ENCODE assay signal across 8 cellular contexts in genomic region chr6:142943746-142944125, GRCh38. TPM values are rescaled to one million over a fixed set of nuclear protein-coding genes. Genes with fewer than 3 reads are reported as not detected.
A peak's percentile ranks its signal among the peaks of the same experiment; 100 is the strongest.
DNase-seq lines count a peak whose midpoint lies in the region; ATAC-seq, FAIRE-seq and TF ChIP-seq lines count a peak whose summit lies in the region.

No MANE protein-coding gene starts in this region.

- in situ Hi-C loops in astrocyte of the spinal cord (cut with HindIII; ENCODE audit: low sequenced_read_pairs) = no loop called here

- DNase-seq in astrocyte of the spinal cord (ENCODE audit: low read depth, low spot score) (peak; percentile 47), kidney (peak; percentile 74), kidney glomerular epithelial cell (lab: John Stamatoyannopoulos, UW) (no peak)
- DNase-seq in stimulated activated CD4-positive, alpha-beta T cell treated with anti-CD3 and anti-CD28 coated beads, TNF-alpha, amount 100 ng/mL, for 4 hours (ENCODE audit: low read depth in 3 of 3) = peak; percentile 19 to 35 (median 25)

- H3K4me1 ChIP-seq in kidney (ENCODE audit: control insufficient read depth in 1 of 2, insufficient read depth in 1 of 2, low read depth in 1 of 2, low read length in 2 of 2) = peaks cover 0 to 16% of the 10 kb centered on the region in 2 donors

- H3K4me3 ChIP-seq in GM12875 (ENCODE audit: low read depth, low read length) (peak overlapping the region; percentile 86), SU-DHL-6 (ENCODE audit: insufficient read depth, low read length, poor library complexity, severe bottlenecking) (peak overlapping the region; percentile 89), astrocyte of the spinal cord (ENCODE audit: low read depth, low read length) (peak overlapping the region; percentile 93), kidney (ENCODE audit: low read length in 2 of 2) (peak overlapping the region; percentile 83 to 84)

- H3K79me2 ChIP-seq in SU-DHL-6 (ENCODE audit: insufficient read depth, low read length) = peaks cover 43% of the 10 kb centered on the region

- ATAC-seq in GM18909 (IDR thresholded peaks at IDR 0.05; ENCODE audit: poor library complexity, unreplicated experiment) = no peak
- no peak for ATAC-seq in HG03159 (IDR thresholded peaks at IDR 0.05; ENCODE audit: unreplicated experiment)

- H3K9me2 ChIP-seq in SU-DHL-6 (replicated peaks; ENCODE audit: insufficient read depth, low read length) = no peaks in the 10 kb centered on the region

- peaks cover 41% of the 10 kb centered on the region for H3F3A ChIP-seq in SU-DHL-6 (ENCODE audit: insufficient read depth)

- TF ChIP-seq CTCF in GM12875 (IDR thresholded peaks at IDR 0.05; ENCODE audit: borderline replicate concordance, insufficient read depth, low read depth, low read length) (no peak), SU-DHL-6 (IDR thresholded peaks at IDR 0.05; ENCODE audit: insufficient read depth, low read length, poor library complexity, severe bottlenecking) (no peak), astrocyte of the spinal cord (IDR thresholded peaks at IDR 0.05; ENCODE audit: low read depth, low read length) (no peak), kidney (IDR thresholded peaks at IDR 0.05; ENCODE audit: borderline replicate concordance, extremely low read depth, insufficient read depth) (no peak)

- peak overlapping the region; percentile 95 for H3K27ac ChIP-seq in SU-DHL-6 (ENCODE audit: low read depth, low read length)
- peak overlapping the region; percentile 96 for H3K27ac ChIP-seq in kidney (ENCODE audit: low read depth in 2 of 2, low read length in 2 of 2)

- intact Hi-C loops in kidney (cut with DNase I) = no loop called here

- H3K27me3 ChIP-seq in SU-DHL-6 (ENCODE audit: low read length) = no peaks in the 10 kb centered on the region

- H3K9ac ChIP-seq in SU-DHL-6 (ENCODE audit: low read length) (peak overlapping the region; percentile 87), kidney (ENCODE audit: low read length in 2 of 2) (peak overlapping the region in 1 of 2 donors; percentile 95)

- no peak for FAIRE-seq in kidney (lab: Jason Lieb, UNC)

- no peaks in the 10 kb centered on the region for H4K20me1 ChIP-seq in SU-DHL-6 (ENCODE audit: low read depth, low read length)

- peak overlapping the region; percentile 73 for H2AFZ ChIP-seq in SU-DHL-6 (ENCODE audit: low read depth, low read length, severe bottlenecking)

- H3K36me3 ChIP-seq in SU-DHL-6 (ENCODE audit: low read length) (no peaks in the 10 kb centered on the region), kidney (ENCODE audit: control insufficient read depth in 1 of 2, insufficient read depth in 2 of 2, low read length in 2 of 2) (no peaks in the 10 kb centered on the region)

- H3K4me2 ChIP-seq in SU-DHL-6 (ENCODE audit: low read depth, low read length, poor library complexity, severe bottlenecking) = peak overlapping the region; percentile 93

- H3K9me3 ChIP-seq in SU-DHL-6 (ENCODE audit: insufficient read depth, low read length) (no peaks in the 10 kb centered on the region), kidney (ENCODE audit: control insufficient read depth in 1 of 2, low read length in 2 of 2) (no peaks in the 10 kb centered on the region)

RNA-seq across cellular contexts. Expression of gene HIVEP2, which starts 1.2 kb away (rescaled TPM):
- 26.0 TPM for total RNA-seq in kidney
- 2.4 TPM for polyA plus RNA-seq in kidney (ENCODE audit: insufficient read depth, low read depth, low replicate concordance)
